ENCODE assay signal across 8 cellular contexts in genomic region chr10:122565766-122566206, GRCh38. TPM values are rescaled to one million over a fixed set of nuclear protein-coding genes. Genes with fewer than 3 reads are reported as not detected.
A peak's percentile ranks its signal among the peaks of the same experiment; 100 is the strongest.
DNase-seq lines count a peak whose midpoint lies in the region; ATAC-seq, FAIRE-seq and TF ChIP-seq lines count a peak whose summit lies in the region.

No MANE protein-coding gene starts in this region.

- no peak overlapping the region for H3K23ac ChIP-seq in neuronal stem cell (ENCODE audit: low read depth, low read length, poor library complexity)

- H3K4me3 Mint-ChIP-seq in CD8-positive, alpha-beta T cell, result no peak overlapping the region

- H4K8ac ChIP-seq in neuronal stem cell (ENCODE audit: low read depth, low read length), result no peak overlapping the region

- H3K4me1 Mint-ChIP-seq in CD8-positive, alpha-beta T cell (ENCODE audit: low read depth), result peaks cover 12% of the 10 kb centered on the region

- H3K9me3 ChIP-seq in CD8-positive, alpha-beta T cell (ENCODE audit: low read length), result no peaks in the 10 kb centered on the region
- H3K9me3 ChIP-seq in OCI-LY7 (ENCODE audit: low read length) (no peaks in the 10 kb centered on the region), neuronal stem cell (replicated peaks in 1 of 2; ENCODE audit: control insufficient read depth in 2 of 2, insufficient read depth in 1 of 2, low read depth in 1 of 2, low read length in 2 of 2) (no peaks in the 10 kb centered on the region), stomach (no peaks in the 10 kb centered on the region)

- no peaks in the 10 kb centered on the region for H3K27me3 ChIP-seq in CD8-positive, alpha-beta T cell (ENCODE audit: insufficient read depth, low read length)
- peaks cover 0 to 25% (median 0%) of the 10 kb centered on the region in 3 experiments for H3K27me3 ChIP-seq in neuronal stem cell (ENCODE audit: control insufficient read depth in 3 of 3, insufficient read depth in 3 of 3, low read depth in 1 of 3, low read length in 3 of 3)
- H3K27me3 ChIP-seq in stomach, result peaks cover 0 to 38% (median 6%) of the 10 kb centered on the region in 3 donors

- no peaks in the 10 kb centered on the region for H4K20me1 ChIP-seq in OCI-LY7 (ENCODE audit: insufficient read depth, low read length)

- H2AFZ ChIP-seq in OCI-LY7 (ENCODE audit: low read length) (no peak overlapping the region), neuronal stem cell (ENCODE audit: low read length) (peak overlapping the region; percentile 78)

- H3K4me3 ChIP-seq in CD8-positive, alpha-beta T cell (ENCODE audit: low read depth, low read length), result no peak overlapping the region
- H3K4me3 ChIP-seq in OCI-LY7 (ENCODE audit: low read depth, low read length, poor library complexity, severe bottlenecking), result no peak overlapping the region
- peak overlapping the region; percentile 37 for H3K4me3 ChIP-seq in fibroblast of pulmonary artery (replicated peaks; ENCODE audit: low read depth, low read length)
- no peak overlapping the region for H3K4me3 ChIP-seq in neuronal stem cell (ENCODE audit: low read length in 2 of 2)
- peak overlapping the region in 3 of 4 donors; percentile 10 to 23 (median 22) for H3K4me3 ChIP-seq in stomach

- no peaks in the 10 kb centered on the region for H3K36me3 ChIP-seq in CD8-positive, alpha-beta T cell (ENCODE audit: insufficient read depth, low read length)
- no peaks in the 10 kb centered on the region for H3K36me3 ChIP-seq in OCI-LY7 (ENCODE audit: insufficient read depth, low read length)
- H3K36me3 ChIP-seq in neuronal stem cell (replicated peaks in 1 of 2; ENCODE audit: control insufficient read depth in 2 of 2, insufficient read depth in 2 of 2, low read length in 2 of 2), result no peaks in the 10 kb centered on the region
- no peaks in the 10 kb centered on the region for H3K36me3 ChIP-seq in stomach

- H2BK120ac ChIP-seq in neuronal stem cell (ENCODE audit: low read depth, low read length), result no peak overlapping the region

- H3K18ac ChIP-seq in neuronal stem cell (ENCODE audit: low read length), result no peak overlapping the region

- no peak for FAIRE-seq in HTR-8/SVneo (lab: Jason Lieb, UNC)

- H2BK12ac ChIP-seq in neuronal stem cell (ENCODE audit: low read length), result no peak overlapping the region

- no peak overlapping the region for H3K14ac ChIP-seq in neuronal stem cell (ENCODE audit: low read length)

- H3K79me2 ChIP-seq in OCI-LY7 (ENCODE audit: insufficient read depth, low read depth, low read length), result no peaks in the 10 kb centered on the region

- intact Hi-C loops in CD8-positive, alpha-beta T cell (cut with DNase I, micrococcal nuclease), result loop anchor here (1.0 to 5.0 kb wide), 9 partner anchors 39 to 992 kb away; no protein-coding TSS in a partner anchor
- intact Hi-C loops in OCI-LY7 (cut with micrococcal nuclease; ENCODE audit: unreplicated experiment), result loop anchor here (1.0 to 10.0 kb wide), 4 partner anchors 121 to 267 kb away; no protein-coding TSS in a partner anchor
- intact Hi-C loops in stomach (cut with DNase I; ENCODE audit: low total_unique reads), result loop anchor here (10.0 kb wide), 1 partner anchor 221 kb away; no protein-coding TSS in a partner anchor

- no peak overlapping the region for H2AK5ac ChIP-seq in neuronal stem cell (ENCODE audit: low read depth, low read length)

- POLR2A ChIA-PET in CD8-positive, alpha-beta T cell (lab: Charles Lee), result interaction anchor here (0.6 to 1.3 kb wide), 4 partner anchors 40 to 103 kb away, joined by 3 to 4 read pairs (median 3); no protein-coding TSS in a partner anchor
- POLR2A ChIA-PET in OCI-LY7 (lab: Charles Lee), result no interaction called here

- H3K4me2 ChIP-seq in OCI-LY7 (ENCODE audit: low read length), result no peak overlapping the region
- no peak overlapping the region for H3K4me2 ChIP-seq in neuronal stem cell (ENCODE audit: insufficient read depth, low read length, poor library complexity, severe bottlenecking)

- H3K36me3 Mint-ChIP-seq in CD8-positive, alpha-beta T cell, result no peaks in the 10 kb centered on the region

- no peak overlapping the region for H3K27ac Mint-ChIP-seq in CD8-positive, alpha-beta T cell

- CTCF ChIA-PET in CD8-positive, alpha-beta T cell (lab: Charles Lee), result interaction anchor here (0.6 to 7.8 kb wide), 62 partner anchors 9 to 992 kb away, joined by 3 to 107 read pairs (median 5); no protein-coding TSS in a partner anchor
- CTCF ChIA-PET in OCI-LY7 (lab: Charles Lee; ENCODE audit: unreplicated experiment), result interaction anchor here (1.5 kb wide), 1 partner anchor 267 kb away, joined by 7 read pairs; no protein-coding TSS in a partner anchor

- H3K4me1 ChIP-seq in CD8-positive, alpha-beta T cell (ENCODE audit: insufficient read depth, low read length), result no peaks in the 10 kb centered on the region
- no peaks in the 10 kb centered on the region for H3K4me1 ChIP-seq in OCI-LY7 (ENCODE audit: insufficient read depth, low read length, poor library complexity, severe bottlenecking)
- H3K4me1 ChIP-seq in neuronal stem cell (ENCODE audit: control insufficient read depth in 2 of 2, insufficient read depth in 1 of 2, low read depth in 1 of 2, low read length in 2 of 2), result no peaks in the 10 kb centered on the region
- peaks cover 0 to 8% (median 6%) of the 10 kb centered on the region in 4 donors for H3K4me1 ChIP-seq in stomach

- no peak overlapping the region for H3K9ac ChIP-seq in neuronal stem cell (ENCODE audit: low read depth, low read length, poor library complexity)

- BruUV-seq in OCI-LY7 (replicated peaks; lab: Mats Ljungman, UMichigan), result no TSS peak

- ATAC-seq in CD8-positive, alpha-beta T cell, result no peak
- ATAC-seq in HG02763 (IDR thresholded peaks at IDR 0.05; ENCODE audit: unreplicated experiment), result no peak

- H4K91ac ChIP-seq in neuronal stem cell (ENCODE audit: low read depth, low read length, poor library complexity), result no peak overlapping the region

- H3K9me2 ChIP-seq in OCI-LY7 (ENCODE audit: insufficient read depth, low read length), result no peaks in the 10 kb centered on the region

- peaks cover 27% of the 10 kb centered on the region for H3K27me3 Mint-ChIP-seq in CD8-positive, alpha-beta T cell (ENCODE audit: low read depth)

- no CpG with 5 or more reads among the region's 13 CpGs for WGBS in neuronal stem cell (ENCODE audit: extremely low coverage in 2 of 2, insufficient read length in 2 of 2, insufficient replicate concordance in 1 of 2), 2 donors
- 14 to 20% (median 16%) methylated on average over 12 to 13 of the region's 13 CpGs for WGBS in stomach, 5 donors

- no peak for TF ChIP-seq EP300 in stomach (IDR thresholded peaks at IDR 0.05)

- DNase-seq in CD8-positive, alpha-beta T cell, result peak; percentile 44 to 85 (median 68)
- DNase-seq in HTR-8/SVneo (ENCODE audit: insufficient read length, low spot score) (peak; percentile 45), OCI-LY7 (ENCODE audit: low spot score) (peak; percentile 57), fibroblast of pulmonary artery (ENCODE audit: low read depth) (peak; percentile 94), neuronal stem cell (ENCODE audit: low spot score) (peak; percentile 79), stomach (peak; percentile 78)
- peak; percentile 82 to 86 for DNase-seq in activated T-cell treated with anti-CD3 and anti-CD28 coated beads, Interleukin-2, amount 50 U/mL, for 48 hours

- H2BK15ac ChIP-seq in neuronal stem cell (ENCODE audit: low read length), result no peak overlapping the region

- H3K4ac ChIP-seq in neuronal stem cell (ENCODE audit: low read length), result no peak overlapping the region

- peak; percentile 83 for TF ChIP-seq CTCF in CD8-positive, alpha-beta T cell (IDR thresholded peaks at IDR 0.05)
- TF ChIP-seq CTCF in OCI-LY7 (conservative IDR thresholded peaks at IDR 0.05; ENCODE audit: low read length) (peak; percentile 84), fibroblast of pulmonary artery (IDR thresholded peaks at IDR 0.05; ENCODE audit: low read length, missing control alignments) (peak; percentile 89), stomach (IDR thresholded peaks at IDR 0.05) (peak in 5 of 7 experiments; percentile 62 to 79 (median 68))

- no peak overlapping the region for H3K27ac ChIP-seq in CD8-positive, alpha-beta T cell (ENCODE audit: low read depth, low read length)
- H3K27ac ChIP-seq in OCI-LY7 (ENCODE audit: low read depth, low read length, poor library complexity, severe bottlenecking), result no peak overlapping the region
- no peak overlapping the region for H3K27ac ChIP-seq in neuronal stem cell (replicated peaks; ENCODE audit: low read length)
- H3K27ac ChIP-seq in stomach, result no peak overlapping the region

- no peak overlapping the region for H2BK5ac ChIP-seq in neuronal stem cell (ENCODE audit: low read length)

- no peak for TF ChIP-seq POLR2A in stomach (IDR thresholded peaks at IDR 0.05)

- H3K9me3 Mint-ChIP-seq in CD8-positive, alpha-beta T cell, result no peaks in the 10 kb centered on the region

- no peaks in the 10 kb centered on the region for H3K79me1 ChIP-seq in neuronal stem cell (ENCODE audit: low read depth, low read length)

RNA-seq across cellular contexts. Expression of gene DMBT1, which starts 5.2 kb away (rescaled TPM):
- not detected for total RNA-seq in CD8-positive, alpha-beta T cell
- not detected in 2 replicates for total RNA-seq in OCI-LY7 (2014; rRNA removed; shearing (Covaris generic))
- total RNA-seq in OCI-LY7 (2022) (not detected in 2 replicates), stomach (10 to 100 TPM in 3 of 5 donors, 1 to 10 TPM in 1, not detected in 1; 4.1 to 81.1 (median 13.3) TPM)
- polyA plus RNA-seq in neuronal stem cell (2013, experiment 1 of 2), result not detected
- not detected for polyA plus RNA-seq in neuronal stem cell (2013, experiment 2 of 2)
- polyA plus RNA-seq in stomach, result under 1 TPM; 0.19 to 0.90 (median 0.31) TPM

Comparison
In these comparisons a context has a peak if more than half of its experiments do, and no peak if none do; other contexts are left out.
1. H3K4me3 ChIP-seq: peak in fibroblast of pulmonary artery (single experiment) and stomach (3 of 4); none in CD8-positive, alpha-beta T cell (single experiment), OCI-LY7 (single experiment) and neuronal stem cell (0 of 2).
2. Peak in every context shown above with its lines, with median percentiles within 50 percentile points of each other: DNase-seq and CTCF ChIP-seq.